In genomic region chr3:150062492-150062891, GRCh38 we compare ENCODE assay signal across 1 cellular context.
TF ChIP-seq lines count a peak whose summit lies in the region.

No MANE protein-coding gene starts in this region.

TF ChIP-seq in H1, 55 proteins besides CTCF, POLR2A, EP300 and RAD21 (continued from another document):
- TF ChIP-seq ATF2 (IDR thresholded peaks at IDR 0.05; ENCODE audit: low read length): no peak
- TF ChIP-seq RXRA (IDR thresholded peaks at IDR 0.05; ENCODE audit: insufficient read depth, low read depth, low read length): no peak
- TF ChIP-seq SIN3A (conservative IDR thresholded peaks at IDR 0.05 in 1 of 2, IDR thresholded peaks at IDR 0.05 in 1 of 2; ENCODE audit: low read depth in 1 of 2, low read length in 2 of 2): no peak
